ENCODE assay signal across 8 cellular contexts in the genomic region with DNA sequence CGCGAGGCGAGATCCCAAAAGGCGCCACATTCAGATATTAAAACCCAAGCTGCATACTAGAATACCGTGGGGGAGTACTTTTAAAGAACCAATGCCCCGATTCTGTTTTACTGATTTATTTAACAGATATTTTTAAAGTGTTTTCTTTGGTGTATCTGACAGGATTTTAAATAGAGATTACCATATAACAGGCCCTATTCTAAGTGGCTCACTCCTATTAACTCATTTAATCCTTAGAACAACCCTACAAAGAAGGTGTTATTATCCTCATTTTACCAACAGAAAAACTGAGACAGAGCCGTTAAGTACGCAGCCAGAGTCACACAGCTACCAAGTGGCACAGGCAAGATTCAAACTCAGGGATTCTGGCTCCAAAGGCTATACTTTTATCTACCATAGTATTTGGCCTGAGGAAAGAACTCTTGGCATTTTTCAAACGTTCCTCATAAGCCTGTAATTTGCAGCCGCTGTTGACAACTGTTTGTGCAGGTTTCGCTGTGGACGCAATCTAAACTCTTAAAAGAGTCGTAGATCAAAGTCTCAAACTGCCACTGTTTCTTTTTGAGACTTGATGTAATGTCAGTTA. TPM values are rescaled to one million over a fixed set of nuclear protein-coding genes. Genes with fewer than 3 reads are reported as not detected.
DNase-seq lines count a peak whose midpoint lies in the region; ATAC-seq and TF ChIP-seq lines count a peak whose summit lies in the region.

No MANE protein-coding gene starts in this region.

- no peak for DNase-seq in activated CD8-positive, alpha-beta memory T cell treated with anti-CD3 and anti-CD28 coated beads, Interleukin-2, amount 10 ng/mL, durations not matched to agents 7 days and 5 days
- no peak for DNase-seq in activated CD8-positive, alpha-beta memory T cell treated with anti-CD3 and anti-CD28 coated beads for 24 hours
- DNase-seq in SK-N-MC (ENCODE audit: low read depth, low spot score): no peak
- DNase-seq in fibroblast of lung (ENCODE audit: low read depth in 2 of 2): no peak
- DNase-seq in NCI-H748 (lab: John Stamatoyannopoulos, UW; ENCODE audit: unreplicated experiment): no peak
- no peak for DNase-seq in NCI-H1436 (lab: John Stamatoyannopoulos, UW)
- DNase-seq in glomerular visceral epithelial cell (ENCODE audit: extremely low spot score): no peak

- peaks cover 42% of the 10 kb centered on the region for H3K79me2 ChIP-seq in fibroblast of lung (ENCODE audit: control insufficient read depth, insufficient read depth, low read length)

- no peak for ATAC-seq in activated CD8-positive, alpha-beta memory T cell treated with anti-CD3 and anti-CD28 coated beads, Interleukin-2, amount 10 ng/mL, durations not matched to agents 7 days and 5 days
- ATAC-seq in stimulated activated memory B cell treated with anti-CD40 and anti-IgM and Interleukin-4, amounts not matched to agents 10 μg/mL and 1 μg/mL and 100 μg/mL, for 72 hours: no peak

- peak overlapping the region; percentile 73 for H3K4me3 ChIP-seq in SK-N-MC
- H3K4me3 ChIP-seq in fibroblast of lung (replicated peaks in 1 of 4; ENCODE audit: control extremely low read depth in 1 of 4, insufficient read depth in 1 of 4, low read depth in 3 of 4, low read length in 4 of 4): peak overlapping the region in 1 of 4 experiments; percentile 40

- peaks cover 2% of the 10 kb centered on the region for H3K4me1 ChIP-seq in fibroblast of lung (ENCODE audit: control insufficient read depth, extremely low read depth, insufficient read depth, low read length)

- H3K4me3 Mint-ChIP-seq in activated CD8-positive, alpha-beta memory T cell treated with anti-CD3 and anti-CD28 coated beads, Interleukin-2, amount 10 ng/mL, durations not matched to agents 7 days and 5 days: peak overlapping the region; percentile 92
- H3K4me3 Mint-ChIP-seq in stimulated activated memory B cell treated with anti-CD40 and anti-IgM and Interleukin-4, amounts not matched to agents 10 μg/mL and 1 μg/mL and 100 μg/mL, for 72 hours: peak overlapping the region; percentile 92

- peak overlapping the region; percentile 1 for H3K4me2 ChIP-seq in fibroblast of lung (ENCODE audit: extremely low read depth, insufficient read depth, low read length)

- peaks cover 43% of the 10 kb centered on the region for H3K4me1 Mint-ChIP-seq in activated CD8-positive, alpha-beta memory T cell treated with anti-CD3 and anti-CD28 coated beads, Interleukin-2, amount 10 ng/mL, durations not matched to agents 7 days and 5 days
- H3K4me1 Mint-ChIP-seq in stimulated activated memory B cell treated with anti-CD40 and anti-IgM and Interleukin-4, amounts not matched to agents 10 μg/mL and 1 μg/mL and 100 μg/mL, for 72 hours: peaks cover 31% of the 10 kb centered on the region

- peaks cover 21% of the 10 kb centered on the region for H3K36me3 Mint-ChIP-seq in activated CD8-positive, alpha-beta memory T cell treated with anti-CD3 and anti-CD28 coated beads, Interleukin-2, amount 10 ng/mL, durations not matched to agents 7 days and 5 days
- H3K36me3 Mint-ChIP-seq in stimulated activated memory B cell treated with anti-CD40 and anti-IgM and Interleukin-4, amounts not matched to agents 10 μg/mL and 1 μg/mL and 100 μg/mL, for 72 hours: peaks cover 5% of the 10 kb centered on the region

- no peaks in the 10 kb centered on the region for H3K27me3 ChIP-seq in fibroblast of lung (ENCODE audit: control insufficient read depth, insufficient read depth, low read length)

- H3K9ac ChIP-seq in SK-N-MC (ENCODE audit: insufficient read length) (peak overlapping the region; percentile 86), fibroblast of lung (ENCODE audit: insufficient read depth, low read length) (no peak overlapping the region)

- H3K9me3 Mint-ChIP-seq in activated CD8-positive, alpha-beta memory T cell treated with anti-CD3 and anti-CD28 coated beads, Interleukin-2, amount 10 ng/mL, durations not matched to agents 7 days and 5 days (ENCODE audit: low read depth): no peaks in the 10 kb centered on the region
- no peaks in the 10 kb centered on the region for H3K9me3 Mint-ChIP-seq in stimulated activated memory B cell treated with anti-CD40 and anti-IgM and Interleukin-4, amounts not matched to agents 10 μg/mL and 1 μg/mL and 100 μg/mL, for 72 hours

- H3K9me3 ChIP-seq in SK-N-MC (ENCODE audit: low read depth, low read length): no peaks in the 10 kb centered on the region
- no peaks in the 10 kb centered on the region for H3K9me3 ChIP-seq in fibroblast of lung (ENCODE audit: control insufficient read depth, insufficient read depth, low read depth, low read length)

- H2AFZ ChIP-seq in fibroblast of lung (ENCODE audit: low read length): no peak overlapping the region

- CTCF ChIA-PET in activated CD8-positive, alpha-beta memory T cell treated with anti-CD3 and anti-CD28 coated beads, Interleukin-2, amount 10 ng/mL, durations not matched to agents 7 days and 5 days (lab: Charles Lee): interaction anchor here (1.2 to 1.3 kb wide), 2 partner anchors 24 to 329 kb away, joined by 3 read pairs; no protein-coding TSS in a partner anchor

- H3K27ac Mint-ChIP-seq in activated CD8-positive, alpha-beta memory T cell treated with anti-CD3 and anti-CD28 coated beads, Interleukin-2, amount 10 ng/mL, durations not matched to agents 7 days and 5 days: peak overlapping the region; percentile 84
- no peak overlapping the region for H3K27ac Mint-ChIP-seq in stimulated activated memory B cell treated with anti-CD40 and anti-IgM and Interleukin-4, amounts not matched to agents 10 μg/mL and 1 μg/mL and 100 μg/mL, for 72 hours

- TF ChIP-seq CTCF in fibroblast of lung (conservative IDR thresholded peaks at IDR 0.05 in 1 of 2, IDR thresholded peaks at IDR 0.05 in 1 of 2; ENCODE audit: low read depth in 1 of 2, low read length in 2 of 2): no peak

- peak overlapping the region; percentile 81 for H3K27ac ChIP-seq in SK-N-MC
- H3K27ac ChIP-seq in fibroblast of lung (ENCODE audit: insufficient read depth, low read length): no peak overlapping the region

- no peaks in the 10 kb centered on the region for H3K27me3 Mint-ChIP-seq in activated CD8-positive, alpha-beta memory T cell treated with anti-CD3 and anti-CD28 coated beads, Interleukin-2, amount 10 ng/mL, durations not matched to agents 7 days and 5 days
- no peaks in the 10 kb centered on the region for H3K27me3 Mint-ChIP-seq in stimulated activated memory B cell treated with anti-CD40 and anti-IgM and Interleukin-4, amounts not matched to agents 10 μg/mL and 1 μg/mL and 100 μg/mL, for 72 hours

- H3K36me3 ChIP-seq in SK-N-MC (ENCODE audit: insufficient read depth, low read length) (0 out of 2 replicates have a peak, but pooled peaks cover 5% of the 10 kb centered on the region), fibroblast of lung (ENCODE audit: control insufficient read depth, insufficient read depth, low read length) (no peaks in the 10 kb centered on the region)

- no peaks in the 10 kb centered on the region for H4K20me1 ChIP-seq in fibroblast of lung (ENCODE audit: control insufficient read depth, extremely low read depth, insufficient read depth, low read length)

RNA-seq across cellular contexts. Expression of a gene that starts 0.6 kb away (rescaled TPM):
- total RNA-seq in activated CD8-positive, alpha-beta memory T cell treated with anti-CD3 and anti-CD28 coated beads, Interleukin-2, amount 10 ng/mL, durations not matched to agents 7 days and 5 days: 10 to 100 TPM; 25.9 to 39.2 TPM
- 44.7 and 48.2 TPM in 2 replicates for total RNA-seq in fibroblast of lung
- polyA plus RNA-seq in fibroblast of lung: 43.5 and 48.8 TPM in 2 replicates
- 23.8 and 25.7 TPM in 2 replicates for polyA plus RNA-seq in fibroblast of lung (2012)
- polyA minus RNA-seq in fibroblast of lung (ENCODE audit: low replicate concordance): 75.3 and 82.1 TPM in 2 replicates

RNA-seq across cellular contexts. Expression of a gene that starts 46.8 kb away (rescaled TPM):
- total RNA-seq in activated CD8-positive, alpha-beta memory T cell treated with anti-CD3 and anti-CD28 coated beads, Interleukin-2, amount 10 ng/mL, durations not matched to agents 7 days and 5 days: not detected
- total RNA-seq in fibroblast of lung: 0.17 and 0.26 TPM in 2 replicates
- 0.08 and 0.15 TPM in 2 replicates for polyA plus RNA-seq in fibroblast of lung
- 0.06 and 0.14 TPM in 2 replicates for polyA plus RNA-seq in fibroblast of lung (2012)
- 0.04 TPM in 1 of 2 replicates, not detected in the other for polyA minus RNA-seq in fibroblast of lung (ENCODE audit: low replicate concordance)
